8 cellular contexts compared by ENCODE assay signal in the genomic region with DNA sequence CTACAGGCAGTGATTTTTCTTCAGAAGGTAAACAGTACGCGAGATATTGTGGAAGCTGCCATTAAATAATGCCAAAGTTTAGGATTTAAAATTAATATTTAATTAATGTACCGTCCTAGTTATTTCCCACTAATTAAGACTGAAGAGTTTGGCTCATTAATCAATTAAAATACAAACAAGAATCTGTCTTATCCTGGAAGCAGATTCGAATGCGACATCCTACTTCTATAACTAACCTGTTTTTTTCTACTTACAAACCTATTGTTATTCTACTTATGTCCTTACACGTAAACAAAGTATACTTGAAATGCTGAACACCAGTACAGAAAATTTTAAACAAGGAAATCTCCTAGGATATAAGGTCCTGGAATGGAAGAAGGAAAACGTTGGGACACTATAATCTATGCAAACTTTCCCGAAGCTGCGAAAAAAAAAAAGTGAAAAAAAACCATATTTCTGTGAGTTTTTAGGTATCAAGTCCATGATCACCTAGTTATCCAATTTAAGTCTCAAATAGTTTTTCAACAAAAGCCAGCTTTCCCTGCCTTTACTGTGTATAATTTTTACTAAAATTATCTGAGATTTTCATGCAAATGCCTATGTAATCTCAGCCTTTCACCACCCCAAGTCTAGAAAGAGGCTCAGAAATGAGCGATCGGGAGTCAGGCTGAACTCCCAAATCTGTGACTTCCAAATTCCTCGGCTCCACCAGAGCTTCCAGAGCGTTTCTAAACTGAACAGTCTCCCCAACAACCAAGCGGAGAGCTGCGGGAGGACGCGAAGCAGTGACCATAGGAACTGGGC. TPM values are rescaled to one million over a fixed set of nuclear protein-coding genes. Genes with fewer than 3 reads are reported as not detected.
DNase-seq lines count a peak whose midpoint lies in the region; ATAC-seq and FAIRE-seq lines count a peak whose summit lies in the region.

No MANE protein-coding gene starts in this region.

- H3K4me1 Mint-ChIP-seq in activated T-cell treated with anti-CD3 and anti-CD28 coated beads, Interleukin-2, amount 50 U/mL, for 24 hours (ENCODE audit: low read depth), result peaks cover 24% of the 10 kb centered on the region

- H3K27me3 ChIP-seq in layer of hippocampus (ENCODE audit: control insufficient read depth, insufficient read depth, low read length) (no peaks in the 10 kb centered on the region), thymus (ENCODE audit: control insufficient read depth, insufficient read depth) (no peaks in the 10 kb centered on the region)

- peak overlapping the region; percentile 96 for H3K27ac Mint-ChIP-seq in activated T-cell treated with anti-CD3 and anti-CD28 coated beads, Interleukin-2, amount 50 U/mL, for 24 hours

- no peaks in the 10 kb centered on the region for H3K27me3 Mint-ChIP-seq in activated T-cell treated with anti-CD3 and anti-CD28 coated beads, Interleukin-2, amount 50 U/mL, for 24 hours

- peaks cover 4% of the 10 kb centered on the region for H3K4me1 ChIP-seq in thymus (ENCODE audit: control insufficient read depth, insufficient read depth, low read length)

- H3K9me3 Mint-ChIP-seq in activated T-cell treated with anti-CD3 and anti-CD28 coated beads, Interleukin-2, amount 50 U/mL, for 24 hours, result peaks cover 3% of the 10 kb centered on the region

- H3K27ac ChIP-seq in angular gyrus (ENCODE audit: low read depth, low read length) (peak overlapping the region; percentile 48), layer of hippocampus (ENCODE audit: low read depth, low read length) (peak overlapping the region; percentile 92), thymus (ENCODE audit: low read depth) (peak overlapping the region; percentile 81)

- H3K9me3 ChIP-seq in thymus (ENCODE audit: control insufficient read depth), result no peaks in the 10 kb centered on the region

- H3K4me3 Mint-ChIP-seq in activated T-cell treated with anti-CD3 and anti-CD28 coated beads, Interleukin-2, amount 50 U/mL, for 24 hours, result peak overlapping the region; percentile 96

- peak overlapping the region; percentile 53 for H3K4me3 ChIP-seq in thymus (ENCODE audit: low read length)

- no peak for DNase-seq in activated T-cell treated with anti-CD3 and anti-CD28 coated beads, Interleukin-2, amount 50 U/mL, for 24 hours
- DNase-seq in activated T-cell treated with anti-CD3 and anti-CD28 coated beads, Interleukin-2, amount 50 U/mL, for 48 hours, result no peak
- DNase-seq in COR-L47 (lab: John Stamatoyannopoulos, UW) (no peak), RCC 7860 (ENCODE audit: low spot score) (no peak)

- no peak for ATAC-seq in HG02763 (IDR thresholded peaks at IDR 0.05; ENCODE audit: unreplicated experiment)

- WGBS in thymus, result 37% methylated on average over 17 of the region's 17 CpGs

- peaks cover 22% of the 10 kb centered on the region for H3K36me3 Mint-ChIP-seq in activated T-cell treated with anti-CD3 and anti-CD28 coated beads, Interleukin-2, amount 50 U/mL, for 24 hours (ENCODE audit: low read depth)

- no peaks in the 10 kb centered on the region for H3K36me3 ChIP-seq in thymus (ENCODE audit: control insufficient read depth, insufficient read depth)

- no peak for FAIRE-seq in RCC 7860 (lab: Jason Lieb, UNC)

RNA-seq across cellular contexts. Expression of a gene that starts 1.2 kb away (rescaled TPM):
- polyA plus RNA-seq in thymus, result 2.3 TPM

RNA-seq across cellular contexts. Expression of a gene that starts 14.5 kb away (rescaled TPM):
- 6.8 TPM for polyA plus RNA-seq in thymus

RNA-seq across cellular contexts. Expression of a gene that starts 14.5 kb away (rescaled TPM):
- polyA plus RNA-seq in thymus, result 20.4 TPM

RNA-seq across cellular contexts. Expression of a gene that starts 40.6 kb away (rescaled TPM):
- polyA plus RNA-seq in thymus, result 96.8 TPM

RNA-seq across cellular contexts. Expression of a gene that starts 40.7 kb away (rescaled TPM):
- polyA plus RNA-seq in thymus, result 27.9 TPM
